Comparison of ENCODE assay signal across 16 cellular contexts in genomic region chr2:222892321-222892720, GRCh38. TPM values are rescaled to one million over a fixed set of nuclear protein-coding genes. Genes with fewer than 3 reads are reported as not detected.
DNase-seq lines count a peak whose midpoint lies in the region; ATAC-seq, FAIRE-seq and TF ChIP-seq lines count a peak whose summit lies in the region.
"Had no signal": no experiment of that assay in that cellular context is flagged by ENCODE, and none has a peak within 500 bp of the region (broad histone marks: within the 10 kb centered on the region; RNA-seq: fewer than 3 reads in every experiment).

No MANE protein-coding gene starts in this region.

- no peaks in the 10 kb centered on the region for H3K27me3 ChIP-seq in GM23248 (replicated peaks; ENCODE audit: insufficient read depth)
- H3K27me3 ChIP-seq in osteoblast (ENCODE audit: insufficient read depth, low read length) = no peaks in the 10 kb centered on the region
- H3K27me3 ChIP-seq: esophagus muscularis mucosa had no signal

- no peaks in the 10 kb centered on the region for H4K20me1 ChIP-seq in GM23248 (ENCODE audit: insufficient read depth)
- peaks cover 20% of the 10 kb centered on the region for H4K20me1 ChIP-seq in osteoblast (ENCODE audit: insufficient read depth, low read length)

- no peak for TF ChIP-seq CTCF in osteoblast (IDR thresholded peaks at IDR 0.05; ENCODE audit: extremely low read depth, low read depth, low read length)

- DNase-seq in GM23248 (no peak), OCI-M1 (lab: John Stamatoyannopoulos, UW) (peak; percentile 31), epithelial cell of prostate (ENCODE audit: low read depth, low spot score) (no peak), osteoblast (ENCODE audit: insufficient read length, low spot score, missing footprints) (peak; percentile 50), urothelium cell line (ENCODE audit: low spot score) (no peak), activated gamma-delta T cell (lab: John Stamatoyannopoulos, UW) (no peak)
- no peak for DNase-seq in NK-92 treated with Interleukin-12 subunit alpha and Interleukin-12 subunit beta, amount 100 ng/mL, for 24 hours (lab: John Stamatoyannopoulos, UW)
- DNase-seq: activated naive CD8-positive, alpha-beta T cell treated with anti-CD3 and anti-CD28 coated beads, Interleukin-2, amount 50 U/mL, for 24 hours; CD8-positive, alpha-beta T cell; left colon; NCI-H446; T-cell had no signal

- no peaks in the 10 kb centered on the region for H3K36me3 ChIP-seq in GM23248 (ENCODE audit: low read depth)
- no peaks in the 10 kb centered on the region for H3K36me3 ChIP-seq in osteoblast (ENCODE audit: insufficient read depth, low read length)
- H3K36me3 ChIP-seq: esophagus muscularis mucosa, prostate gland had no signal

- no peaks in the 10 kb centered on the region for H3K9me2 ChIP-seq in GM23248 (ENCODE audit: insufficient read depth)

- no peak for FAIRE-seq in urothelium cell line (lab: Jason Lieb, UNC)
- FAIRE-seq: GM12892 had no signal

- peaks cover 13% of the 10 kb centered on the region; the same call in 1 of the 2 replicates for H3F3A ChIP-seq in GM23248 (ENCODE audit: insufficient read depth)

- H2AFZ ChIP-seq in GM23248 = no peak overlapping the region
- H2AFZ ChIP-seq in osteoblast (ENCODE audit: low read length) = no peak overlapping the region

- peaks cover 18% of the 10 kb centered on the region for H3K4me1 ChIP-seq in GM23248 (ENCODE audit: insufficient read depth)
- peaks cover 15% of the 10 kb centered on the region for H3K4me1 ChIP-seq in osteoblast (ENCODE audit: insufficient read depth, low read length)
- H3K4me1 ChIP-seq: prostate gland had no signal

- 80 to 92% methylated on average over 2 of the region's 2 CpGs for WGBS in GM23248 (ENCODE audit: low coverage in 1 of 2, low lambda C conversion rate in 2 of 2, missing lambda C conversion rate in 2 of 2), 2 experiments

- H3K79me2 ChIP-seq in GM23248 (ENCODE audit: insufficient read depth) = peaks cover 80% of the 10 kb centered on the region
- peaks cover 77% of the 10 kb centered on the region for H3K79me2 ChIP-seq in osteoblast (ENCODE audit: insufficient read depth, low read length)

- no peak overlapping the region for H3K4me3 ChIP-seq in GM23248
- peak overlapping the region; percentile 1 for H3K4me3 ChIP-seq in osteoblast (ENCODE audit: insufficient read depth, low read length)
- H3K4me3 ChIP-seq: esophagus muscularis mucosa, prostate gland had no signal

- no peaks in the 10 kb centered on the region for H3K9me3 ChIP-seq in GM23248 (ENCODE audit: low read depth)
- no peaks in the 10 kb centered on the region for H3K9me3 ChIP-seq in osteoblast (ENCODE audit: low read depth, low read length)
- H3K9me3 ChIP-seq: esophagus muscularis mucosa, prostate gland had no signal

- peak overlapping the region; percentile 13 for H3K27ac ChIP-seq in GM23248
- H3K27ac ChIP-seq in epithelial cell of prostate = peak overlapping the region; percentile 15
- peak overlapping the region; percentile 51 for H3K27ac ChIP-seq in osteoblast (ENCODE audit: low read depth, low read length)
- H3K27ac ChIP-seq: esophagus muscularis mucosa, prostate gland had no signal

- H3K4me2 ChIP-seq in GM23248 (ENCODE audit: unreplicated experiment) (peak overlapping the region; percentile 45), osteoblast (ENCODE audit: insufficient read depth, low read length) (peak overlapping the region; percentile 57)

- in situ Hi-C loops in GM23248 (cut with MboI) = no loop called here

- no peak for ATAC-seq in GM21737 (IDR thresholded peaks at IDR 0.05; ENCODE audit: unreplicated experiment)
- ATAC-seq: activated naive CD8-positive, alpha-beta T cell treated with anti-CD3 and anti-CD28 coated beads, Interleukin-2, amount 50 U/mL, for 24 hours; CD8-positive, alpha-beta T cell; left colon; T-cell had no signal

- no peak overlapping the region; the same call in 1 of the 2 replicates for H3K9ac ChIP-seq in GM23248

RNA-seq across cellular contexts. Expression of gene ACSL3, which starts 31.5 kb away (rescaled TPM):
- 61.5 and 66.5 TPM in 2 replicates for total RNA-seq in GM23248 (2014; rRNA removed; shearing (Covaris generic))
- polyA plus RNA-seq in GM23248 (2016; fragmentation: Nextera tagmentation; extraction: Ambion mirVana) = 47.1 and 48.6 TPM in 2 replicates
- 166 and 170 TPM in 2 replicates for total RNA-seq in osteoblast

Comparison
In these comparisons a context has a peak if more than half of its experiments do, and no peak if none do; other contexts are left out.
1. DNase-seq: peak in OCI-M1 (single experiment) and osteoblast (single experiment); none in GM23248 (single experiment), epithelial cell of prostate (single experiment), NK-92 treated with Interleukin-12 subunit alpha and Interleukin-12 subunit beta, amount 100 ng/mL, for 24 hours (single experiment), urothelium cell line (single experiment) and activated gamma-delta T cell (single experiment).
2. Peak in every context shown above with its lines, with median percentiles within 50 percentile points of each other: H3K27ac ChIP-seq.